1 cellular context compared by ENCODE assay signal in the genomic region with DNA sequence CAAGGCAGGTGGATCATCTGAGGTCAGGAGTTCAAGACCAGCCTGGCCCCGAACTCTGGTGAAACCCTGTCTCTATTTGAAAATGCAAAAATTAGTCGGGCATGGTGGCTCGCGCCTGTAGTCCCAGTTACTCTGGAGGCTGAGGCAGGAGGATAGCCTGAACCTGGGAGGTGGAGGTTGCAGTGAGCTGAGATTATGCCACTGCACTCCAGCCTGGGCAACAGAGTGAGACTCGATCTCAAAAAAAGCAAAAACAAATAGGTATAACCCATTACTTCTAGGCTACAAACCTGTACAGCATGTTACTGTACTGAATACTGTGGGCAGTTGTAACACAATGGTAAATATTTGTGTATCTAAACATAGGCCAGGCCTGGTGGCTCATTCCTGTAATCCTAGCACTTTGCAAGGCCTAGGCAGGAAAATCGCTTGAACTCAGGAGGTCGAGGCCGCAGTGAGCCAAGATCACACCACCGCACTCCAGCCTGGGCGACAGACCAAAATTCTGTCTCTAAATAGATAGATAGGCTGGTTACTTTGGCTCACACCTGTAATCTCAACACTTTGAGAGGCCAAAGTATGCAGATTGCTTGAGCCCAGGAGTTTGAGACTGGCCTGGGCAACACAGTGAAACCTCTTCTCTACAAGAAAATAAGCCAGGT.
TF ChIP-seq lines count a peak whose summit lies in the region.

No MANE protein-coding gene starts in this region.

TF ChIP-seq in HepG2, 621 proteins besides CTCF, POLR2A, EP300 and RAD21 (continued from another document and continues in another):
- TF ChIP-seq, protein P1, sequence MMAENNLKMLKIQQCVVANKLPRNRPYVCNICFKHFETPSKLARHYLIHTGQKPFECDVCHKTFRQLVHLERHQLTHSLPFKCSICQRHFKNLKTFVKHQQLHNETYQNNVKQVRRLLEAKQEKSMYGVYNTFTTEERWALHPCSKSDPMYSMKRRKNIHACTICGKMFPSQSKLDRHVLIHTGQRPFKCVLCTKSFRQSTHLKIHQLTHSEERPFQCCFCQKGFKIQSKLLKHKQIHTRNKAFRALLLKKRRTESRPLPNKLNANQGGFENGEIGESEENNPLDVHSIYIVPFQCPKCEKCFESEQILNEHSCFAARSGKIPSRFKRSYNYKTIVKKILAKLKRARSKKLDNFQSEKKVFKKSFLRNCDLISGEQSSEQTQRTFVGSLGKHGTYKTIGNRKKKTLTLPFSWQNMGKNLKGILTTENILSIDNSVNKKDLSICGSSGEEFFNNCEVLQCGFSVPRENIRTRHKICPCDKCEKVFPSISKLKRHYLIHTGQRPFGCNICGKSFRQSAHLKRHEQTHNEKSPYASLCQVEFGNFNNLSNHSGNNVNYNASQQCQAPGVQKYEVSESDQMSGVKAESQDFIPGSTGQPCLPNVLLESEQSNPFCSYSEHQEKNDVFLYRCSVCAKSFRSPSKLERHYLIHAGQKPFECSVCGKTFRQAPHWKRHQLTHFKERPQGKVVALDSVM (CRISPR knock-in tag; IDR thresholded peaks at IDR 0.05), result peak; percentile 96
- no peak for TF ChIP-seq ZNF777 (CRISPR knock-in tag; IDR thresholded peaks at IDR 0.05)
- no peak for TF ChIP-seq SMARCE1 (IDR thresholded peaks at IDR 0.05; ENCODE audit: borderline replicate concordance)
- TF ChIP-seq MATR3 (CRISPR knock-in tag; IDR thresholded peaks at IDR 0.05), result no peak
- peak; percentile 48; the same call in 1 of the 2 replicates for TF ChIP-seq ZMYM3 (CRISPR knock-in tag; IDR thresholded peaks at IDR 0.05)
- no peak for TF ChIP-seq ZSCAN31 (CRISPR knock-in tag; IDR thresholded peaks at IDR 0.05; ENCODE audit: low read depth)
- no peak for TF ChIP-seq YEATS4 (CRISPR knock-in tag; IDR thresholded peaks at IDR 0.05; ENCODE audit: borderline replicate concordance)
- TF ChIP-seq, protein P2, sequence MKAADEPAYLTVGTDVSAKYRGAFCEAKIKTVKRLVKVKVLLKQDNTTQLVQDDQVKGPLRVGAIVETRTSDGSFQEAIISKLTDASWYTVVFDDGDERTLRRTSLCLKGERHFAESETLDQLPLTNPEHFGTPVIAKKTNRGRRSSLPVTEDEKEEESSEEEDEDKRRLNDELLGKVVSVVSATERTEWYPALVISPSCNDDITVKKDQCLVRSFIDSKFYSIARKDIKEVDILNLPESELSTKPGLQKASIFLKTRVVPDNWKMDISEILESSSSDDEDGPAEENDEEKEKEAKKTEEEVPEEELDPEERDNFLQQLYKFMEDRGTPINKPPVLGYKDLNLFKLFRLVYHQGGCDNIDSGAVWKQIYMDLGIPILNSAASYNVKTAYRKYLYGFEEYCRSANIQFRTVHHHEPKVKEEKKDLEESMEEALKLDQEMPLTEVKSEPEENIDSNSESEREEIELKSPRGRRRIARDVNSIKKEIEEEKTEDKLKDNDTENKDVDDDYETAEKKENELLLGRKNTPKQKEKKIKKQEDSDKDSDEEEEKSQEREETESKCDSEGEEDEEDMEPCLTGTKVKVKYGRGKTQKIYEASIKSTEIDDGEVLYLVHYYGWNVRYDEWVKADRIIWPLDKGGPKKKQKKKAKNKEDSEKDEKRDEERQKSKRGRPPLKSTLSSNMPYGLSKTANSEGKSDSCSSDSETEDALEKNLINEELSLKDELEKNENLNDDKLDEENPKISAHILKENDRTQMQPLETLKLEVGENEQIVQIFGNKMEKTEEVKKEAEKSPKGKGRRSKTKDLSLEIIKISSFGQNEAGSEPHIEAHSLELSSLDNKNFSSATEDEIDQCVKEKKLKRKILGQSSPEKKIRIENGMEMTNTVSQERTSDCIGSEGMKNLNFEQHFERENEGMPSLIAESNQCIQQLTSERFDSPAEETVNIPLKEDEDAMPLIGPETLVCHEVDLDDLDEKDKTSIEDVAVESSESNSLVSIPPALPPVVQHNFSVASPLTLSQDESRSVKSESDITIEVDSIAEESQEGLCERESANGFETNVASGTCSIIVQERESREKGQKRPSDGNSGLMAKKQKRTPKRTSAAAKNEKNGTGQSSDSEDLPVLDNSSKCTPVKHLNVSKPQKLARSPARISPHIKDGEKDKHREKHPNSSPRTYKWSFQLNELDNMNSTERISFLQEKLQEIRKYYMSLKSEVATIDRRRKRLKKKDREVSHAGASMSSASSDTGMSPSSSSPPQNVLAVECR (CRISPR knock-in tag; IDR thresholded peaks at IDR 0.05; ENCODE audit: borderline replicate concordance), result peak; percentile 17; the same call in 1 of the 2 replicates
- TF ChIP-seq ATAD3A (CRISPR knock-in tag; IDR thresholded peaks at IDR 0.05), result no peak
- TF ChIP-seq MEIS1 (CRISPR knock-in tag; IDR thresholded peaks at IDR 0.05; ENCODE audit: borderline replicate concordance), result no peak
- TF ChIP-seq, protein P3, sequence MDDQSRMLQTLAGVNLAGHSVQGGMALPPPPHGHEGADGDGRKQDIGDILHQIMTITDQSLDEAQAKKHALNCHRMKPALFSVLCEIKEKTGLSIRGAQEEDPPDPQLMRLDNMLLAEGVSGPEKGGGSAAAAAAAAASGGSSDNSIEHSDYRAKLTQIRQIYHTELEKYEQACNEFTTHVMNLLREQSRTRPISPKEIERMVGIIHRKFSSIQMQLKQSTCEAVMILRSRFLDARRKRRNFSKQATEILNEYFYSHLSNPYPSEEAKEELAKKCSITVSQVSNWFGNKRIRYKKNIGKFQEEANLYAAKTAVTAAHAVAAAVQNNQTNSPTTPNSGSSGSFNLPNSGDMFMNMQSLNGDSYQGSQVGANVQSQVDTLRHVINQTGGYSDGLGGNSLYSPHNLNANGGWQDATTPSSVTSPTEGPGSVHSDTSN (CRISPR knock-in tag; IDR thresholded peaks at IDR 0.05; ENCODE audit: borderline replicate concordance), result no peak
- TF ChIP-seq ZNF672 (CRISPR knock-in tag; IDR thresholded peaks at IDR 0.05), result no peak
- TF ChIP-seq, protein P4, sequence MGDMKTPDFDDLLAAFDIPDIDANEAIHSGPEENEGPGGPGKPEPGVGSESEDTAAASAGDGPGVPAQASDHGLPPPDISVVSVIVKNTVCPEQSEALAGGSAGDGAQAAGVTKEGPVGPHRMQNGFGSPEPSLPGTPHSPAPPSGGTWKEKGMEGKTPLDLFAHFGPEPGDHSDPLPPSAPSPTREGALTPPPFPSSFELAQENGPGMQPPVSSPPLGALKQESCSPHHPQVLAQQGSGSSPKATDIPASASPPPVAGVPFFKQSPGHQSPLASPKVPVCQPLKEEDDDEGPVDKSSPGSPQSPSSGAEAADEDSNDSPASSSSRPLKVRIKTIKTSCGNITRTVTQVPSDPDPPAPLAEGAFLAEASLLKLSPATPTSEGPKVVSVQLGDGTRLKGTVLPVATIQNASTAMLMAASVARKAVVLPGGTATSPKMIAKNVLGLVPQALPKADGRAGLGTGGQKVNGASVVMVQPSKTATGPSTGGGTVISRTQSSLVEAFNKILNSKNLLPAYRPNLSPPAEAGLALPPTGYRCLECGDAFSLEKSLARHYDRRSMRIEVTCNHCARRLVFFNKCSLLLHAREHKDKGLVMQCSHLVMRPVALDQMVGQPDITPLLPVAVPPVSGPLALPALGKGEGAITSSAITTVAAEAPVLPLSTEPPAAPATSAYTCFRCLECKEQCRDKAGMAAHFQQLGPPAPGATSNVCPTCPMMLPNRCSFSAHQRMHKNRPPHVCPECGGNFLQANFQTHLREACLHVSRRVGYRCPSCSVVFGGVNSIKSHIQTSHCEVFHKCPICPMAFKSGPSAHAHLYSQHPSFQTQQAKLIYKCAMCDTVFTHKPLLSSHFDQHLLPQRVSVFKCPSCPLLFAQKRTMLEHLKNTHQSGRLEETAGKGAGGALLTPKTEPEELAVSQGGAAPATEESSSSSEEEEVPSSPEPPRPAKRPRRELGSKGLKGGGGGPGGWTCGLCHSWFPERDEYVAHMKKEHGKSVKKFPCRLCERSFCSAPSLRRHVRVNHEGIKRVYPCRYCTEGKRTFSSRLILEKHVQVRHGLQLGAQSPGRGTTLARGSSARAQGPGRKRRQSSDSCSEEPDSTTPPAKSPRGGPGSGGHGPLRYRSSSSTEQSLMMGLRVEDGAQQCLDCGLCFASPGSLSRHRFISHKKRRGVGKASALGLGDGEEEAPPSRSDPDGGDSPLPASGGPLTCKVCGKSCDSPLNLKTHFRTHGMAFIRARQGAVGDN (CRISPR knock-in tag; IDR thresholded peaks at IDR 0.05), result peak; percentile 61
- TF ChIP-seq ISX (CRISPR knock-in tag; conservative IDR thresholded peaks at IDR 0.05), result no peak
- TF ChIP-seq, protein P5, sequence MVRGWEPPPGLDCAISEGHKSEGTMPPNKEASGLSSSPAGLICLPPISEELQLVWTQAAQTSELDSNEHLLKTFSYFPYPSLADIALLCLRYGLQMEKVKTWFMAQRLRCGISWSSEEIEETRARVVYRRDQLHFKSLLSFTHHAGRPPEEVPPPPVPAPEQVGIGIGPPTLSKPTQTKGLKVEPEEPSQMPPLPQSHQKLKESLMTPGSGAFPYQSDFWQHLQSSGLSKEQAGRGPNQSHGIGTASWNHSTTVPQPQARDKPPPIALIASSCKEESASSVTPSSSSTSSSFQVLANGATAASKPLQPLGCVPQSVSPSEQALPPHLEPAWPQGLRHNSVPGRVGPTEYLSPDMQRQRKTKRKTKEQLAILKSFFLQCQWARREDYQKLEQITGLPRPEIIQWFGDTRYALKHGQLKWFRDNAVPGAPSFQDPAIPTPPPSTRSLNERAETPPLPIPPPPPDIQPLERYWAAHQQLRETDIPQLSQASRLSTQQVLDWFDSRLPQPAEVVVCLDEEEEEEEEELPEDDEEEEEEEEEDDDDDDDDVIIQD (CRISPR knock-in tag; IDR thresholded peaks at IDR 0.05; ENCODE audit: low read depth), result 0 out of 2 replicates have a peak, but pooled peaks have one; percentile 12
- peak; percentile 14; the same call in 1 of the 2 replicates for TF ChIP-seq SAP130 (CRISPR knock-in tag; IDR thresholded peaks at IDR 0.05; ENCODE audit: low read depth)
- 0 out of 2 replicates have a peak, but pooled peaks have one; percentile 12 for TF ChIP-seq ZNF501 (CRISPR knock-in tag; IDR thresholded peaks at IDR 0.05)
- 0 out of 2 replicates have a peak, but pooled peaks have one; percentile 10 for TF ChIP-seq RXRA (CRISPR knock-in tag; IDR thresholded peaks at IDR 0.05)
- TF ChIP-seq FOXA1 (IDR thresholded peaks at IDR 0.05), result no peak
- TF ChIP-seq FOXA1 (CRISPR knock-in tag; IDR thresholded peaks at IDR 0.05), result peak; percentile 57
- TF ChIP-seq, protein P6, sequence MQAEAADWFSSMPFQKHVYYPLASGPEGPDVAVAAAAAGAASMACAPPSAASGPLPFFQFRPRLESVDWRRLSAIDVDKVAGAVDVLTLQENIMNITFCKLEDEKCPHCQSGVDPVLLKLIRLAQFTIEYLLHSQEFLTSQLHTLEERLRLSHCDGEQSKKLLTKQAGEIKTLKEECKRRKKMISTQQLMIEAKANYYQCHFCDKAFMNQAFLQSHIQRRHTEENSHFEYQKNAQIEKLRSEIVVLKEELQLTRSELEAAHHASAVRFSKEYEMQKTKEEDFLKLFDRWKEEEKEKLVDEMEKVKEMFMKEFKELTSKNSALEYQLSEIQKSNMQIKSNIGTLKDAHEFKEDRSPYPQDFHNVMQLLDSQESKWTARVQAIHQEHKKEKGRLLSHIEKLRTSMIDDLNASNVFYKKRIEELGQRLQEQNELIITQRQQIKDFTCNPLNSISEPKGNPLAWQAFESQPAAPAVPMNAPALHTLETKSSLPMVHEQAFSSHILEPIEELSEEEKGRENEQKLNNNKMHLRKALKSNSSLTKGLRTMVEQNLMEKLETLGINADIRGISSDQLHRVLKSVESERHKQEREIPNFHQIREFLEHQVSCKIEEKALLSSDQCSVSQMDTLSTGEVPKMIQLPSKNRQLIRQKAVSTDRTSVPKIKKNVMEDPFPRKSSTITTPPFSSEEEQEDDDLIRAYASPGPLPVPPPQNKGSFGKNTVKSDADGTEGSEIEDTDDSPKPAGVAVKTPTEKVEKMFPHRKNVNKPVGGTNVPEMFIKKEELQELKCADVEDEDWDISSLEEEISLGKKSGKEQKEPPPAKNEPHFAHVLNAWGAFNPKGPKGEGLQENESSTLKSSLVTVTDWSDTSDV (CRISPR knock-in tag; IDR thresholded peaks at IDR 0.05), result no peak
- TF ChIP-seq NCOA2 (CRISPR knock-in tag; IDR thresholded peaks at IDR 0.05), result peak; percentile 51; the same call in 1 of the 2 replicates
- 0 out of 4 replicates have a peak, but pooled peaks of 1 of the 2 experiments have one; percentile 52 for TF ChIP-seq KLF16 (CRISPR knock-in tag; IDR thresholded peaks at IDR 0.05)
- TF ChIP-seq ZSCAN30 (CRISPR knock-in tag; IDR thresholded peaks at IDR 0.05), result no peak
- TF ChIP-seq KAT2B (IDR thresholded peaks at IDR 0.05; ENCODE audit: borderline replicate concordance, low read depth, low read length), result no peak
- TF ChIP-seq PAWR (CRISPR knock-in tag; IDR thresholded peaks at IDR 0.05; ENCODE audit: borderline replicate concordance), result no peak
- TF ChIP-seq, protein P7, sequence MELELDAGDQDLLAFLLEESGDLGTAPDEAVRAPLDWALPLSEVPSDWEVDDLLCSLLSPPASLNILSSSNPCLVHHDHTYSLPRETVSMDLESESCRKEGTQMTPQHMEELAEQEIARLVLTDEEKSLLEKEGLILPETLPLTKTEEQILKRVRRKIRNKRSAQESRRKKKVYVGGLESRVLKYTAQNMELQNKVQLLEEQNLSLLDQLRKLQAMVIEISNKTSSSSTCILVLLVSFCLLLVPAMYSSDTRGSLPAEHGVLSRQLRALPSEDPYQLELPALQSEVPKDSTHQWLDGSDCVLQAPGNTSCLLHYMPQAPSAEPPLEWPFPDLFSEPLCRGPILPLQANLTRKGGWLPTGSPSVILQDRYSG (CRISPR knock-in tag; IDR thresholded peaks at IDR 0.05), result no peak
- TF ChIP-seq CBX1 (IDR thresholded peaks at IDR 0.05; ENCODE audit: low read depth), result no peak
- TF ChIP-seq, protein P8, sequence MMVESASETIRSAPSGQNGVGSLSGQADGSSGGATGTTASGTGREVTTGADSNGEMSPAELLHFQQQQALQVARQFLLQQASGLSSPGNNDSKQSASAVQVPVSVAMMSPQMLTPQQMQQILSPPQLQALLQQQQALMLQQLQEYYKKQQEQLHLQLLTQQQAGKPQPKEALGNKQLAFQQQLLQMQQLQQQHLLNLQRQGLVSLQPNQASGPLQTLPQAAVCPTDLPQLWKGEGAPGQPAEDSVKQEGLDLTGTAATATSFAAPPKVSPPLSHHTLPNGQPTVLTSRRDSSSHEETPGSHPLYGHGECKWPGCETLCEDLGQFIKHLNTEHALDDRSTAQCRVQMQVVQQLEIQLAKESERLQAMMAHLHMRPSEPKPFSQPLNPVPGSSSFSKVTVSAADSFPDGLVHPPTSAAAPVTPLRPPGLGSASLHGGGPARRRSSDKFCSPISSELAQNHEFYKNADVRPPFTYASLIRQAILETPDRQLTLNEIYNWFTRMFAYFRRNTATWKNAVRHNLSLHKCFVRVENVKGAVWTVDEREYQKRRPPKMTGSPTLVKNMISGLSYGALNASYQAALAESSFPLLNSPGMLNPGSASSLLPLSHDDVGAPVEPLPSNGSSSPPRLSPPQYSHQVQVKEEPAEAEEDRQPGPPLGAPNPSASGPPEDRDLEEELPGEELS (CRISPR knock-in tag; IDR thresholded peaks at IDR 0.05), result peak; percentile 63
- no peak for TF ChIP-seq ZKSCAN1 (IDR thresholded peaks at IDR 0.05; ENCODE audit: low read length)
- peak; percentile 33; the same call in 1 of the 2 replicates for TF ChIP-seq ZNF441 (CRISPR knock-in tag; IDR thresholded peaks at IDR 0.05; ENCODE audit: borderline replicate concordance)
